8 cellular contexts compared by ENCODE assay signal in genomic region chr1:160031368-160032164, GRCh38. TPM values are rescaled to one million over a fixed set of nuclear protein-coding genes. Genes with fewer than 3 reads are reported as not detected.
DNase-seq lines count a peak whose midpoint lies in the region; ATAC-seq and TF ChIP-seq lines count a peak whose summit lies in the region.

PIGM (minus strand) TSS chr1:160031990; CDS start chr1:160031739, 251 bp downstream.

- no peak for TF ChIP-seq CTCF in GM10266 (IDR thresholded peaks at IDR 0.05; ENCODE audit: control insufficient read depth, insufficient read depth, low read depth, missing control alignments)
- no peak for TF ChIP-seq CTCF in glutamatergic neuron (IDR thresholded peaks at IDR 0.05; ENCODE audit: partially characterized antibody, unreplicated experiment)
- no peak for TF ChIP-seq CTCF in osteoblast (IDR thresholded peaks at IDR 0.05; ENCODE audit: extremely low read depth, low read depth, low read length)

- H3K27ac Mint-ChIP-seq in activated naive CD8-positive, alpha-beta T cell: peak within 1 kb of the TSS; percentile 89
- peak within 1 kb of the TSS; percentile 91 for H3K27ac Mint-ChIP-seq in glutamatergic neuron (ENCODE audit: unreplicated experiment)

- H3K27ac ChIP-seq in osteoblast (ENCODE audit: low read depth, low read length): peak within 1 kb of the TSS; percentile 17
- peak within 1 kb of the TSS; percentile 83 for H3K27ac ChIP-seq in thymus (ENCODE audit: low read depth)

- H3K4me3 ChIP-seq in osteoblast (ENCODE audit: insufficient read depth, low read length) (peak within 1 kb of the TSS; percentile 91), thymus (ENCODE audit: low read length) (peak within 1 kb of the TSS; percentile 82)

- H3K4me2 ChIP-seq in osteoblast (ENCODE audit: insufficient read depth, low read length): peak within 1 kb of the TSS; percentile 83

- H3K4me1 ChIP-seq in osteoblast (ENCODE audit: insufficient read depth, low read length): peaks cover 14% of the 10 kb centered on the region
- H3K4me1 ChIP-seq in thymus (ENCODE audit: control insufficient read depth, insufficient read depth, low read length): peaks cover 11% of the 10 kb centered on the region

- DNase-seq in GM10266 (ENCODE audit: extremely low spot score) (peak; percentile 83), NCI-H1092 treated with DMSO at 0.1 percent for 48 hours (lab: John Stamatoyannopoulos, UW) (peak; percentile 97), glutamatergic neuron (peak; percentile 96), osteoblast (ENCODE audit: insufficient read length, low spot score, missing footprints) (peak; percentile 87)

- peaks cover 35% of the 10 kb centered on the region for H3K4me1 Mint-ChIP-seq in activated naive CD8-positive, alpha-beta T cell (ENCODE audit: low read depth)
- H3K4me1 Mint-ChIP-seq in glutamatergic neuron (ENCODE audit: low read depth, unreplicated experiment): peaks cover 8% of the 10 kb centered on the region

- peaks cover 6% of the 10 kb centered on the region for H3K36me3 Mint-ChIP-seq in activated naive CD8-positive, alpha-beta T cell
- H3K36me3 Mint-ChIP-seq in glutamatergic neuron (ENCODE audit: unreplicated experiment): no peaks in the 10 kb centered on the region

- H3K36me3 ChIP-seq in osteoblast (ENCODE audit: insufficient read depth, low read length) (no peaks in the 10 kb centered on the region), thymus (ENCODE audit: control insufficient read depth, insufficient read depth) (no peaks in the 10 kb centered on the region)

- no peaks in the 10 kb centered on the region for H3K9me3 Mint-ChIP-seq in activated naive CD8-positive, alpha-beta T cell (ENCODE audit: low read depth)
- peaks cover 3% of the 10 kb centered on the region for H3K9me3 Mint-ChIP-seq in glutamatergic neuron (ENCODE audit: unreplicated experiment)

- no peaks in the 10 kb centered on the region for H3K9me3 ChIP-seq in osteoblast (ENCODE audit: low read depth, low read length)
- H3K9me3 ChIP-seq in thymus (ENCODE audit: control insufficient read depth): no peaks in the 10 kb centered on the region

- peak within 1 kb of the TSS; percentile 97 for H2AFZ ChIP-seq in osteoblast (ENCODE audit: low read length)

- under 1% methylated on average over 60 of the region's 60 CpGs for WGBS in thymus

- H3K27me3 ChIP-seq in osteoblast (ENCODE audit: insufficient read depth, low read length) (no peaks in the 10 kb centered on the region), thymus (ENCODE audit: control insufficient read depth, insufficient read depth) (no peaks in the 10 kb centered on the region)

- H3K79me2 ChIP-seq in osteoblast (ENCODE audit: insufficient read depth, low read length): peaks cover 18% of the 10 kb centered on the region

- H4K20me1 ChIP-seq in osteoblast (ENCODE audit: insufficient read depth, low read length): no peaks in the 10 kb centered on the region

- ATAC-seq in HG02623 (IDR thresholded peaks at IDR 0.05; ENCODE audit: unreplicated experiment) (peak; percentile 92), SK-N-SH treated with all-trans-retinoic acid at 6 μM for 48 hours (peak; percentile 97)

- H3K4me3 Mint-ChIP-seq in activated naive CD8-positive, alpha-beta T cell: peak within 1 kb of the TSS; percentile 97
- H3K4me3 Mint-ChIP-seq in glutamatergic neuron (ENCODE audit: unreplicated experiment): peak within 1 kb of the TSS; percentile 99

- no peaks in the 10 kb centered on the region for H3K27me3 Mint-ChIP-seq in activated naive CD8-positive, alpha-beta T cell
- no peaks in the 10 kb centered on the region for H3K27me3 Mint-ChIP-seq in glutamatergic neuron (ENCODE audit: unreplicated experiment)

TF ChIP-seq in SK-N-SH treated with all-trans-retinoic acid at 6 μM for 48 hours, 23 proteins besides CTCF, POLR2A, EP300 and RAD21:
- TF ChIP-seq, protein P1, sequence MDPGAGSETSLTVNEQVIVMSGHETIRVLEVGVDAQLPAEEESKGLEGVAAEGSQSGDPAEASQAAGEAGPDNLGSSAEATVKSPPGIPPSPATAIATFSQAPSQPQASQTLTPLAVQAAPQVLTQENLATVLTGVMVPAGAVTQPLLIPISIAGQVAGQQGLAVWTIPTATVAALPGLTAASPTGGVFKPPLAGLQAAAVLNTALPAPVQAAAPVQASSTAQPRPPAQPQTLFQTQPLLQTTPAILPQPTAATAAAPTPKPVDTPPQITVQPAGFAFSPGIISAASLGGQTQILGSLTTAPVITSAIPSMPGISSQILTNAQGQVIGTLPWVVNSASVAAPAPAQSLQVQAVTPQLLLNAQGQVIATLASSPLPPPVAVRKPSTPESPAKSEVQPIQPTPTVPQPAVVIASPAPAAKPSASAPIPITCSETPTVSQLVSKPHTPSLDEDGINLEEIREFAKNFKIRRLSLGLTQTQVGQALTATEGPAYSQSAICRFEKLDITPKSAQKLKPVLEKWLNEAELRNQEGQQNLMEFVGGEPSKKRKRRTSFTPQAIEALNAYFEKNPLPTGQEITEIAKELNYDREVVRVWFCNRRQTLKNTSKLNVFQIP (CRISPR knock-in tag; IDR thresholded peaks at IDR 0.05; ENCODE audit: borderline replicate concordance, low read depth): 0 out of 2 replicates have a peak, but pooled peaks have one; percentile 61
- TF ChIP-seq ISL1 (CRISPR knock-in tag; IDR thresholded peaks at IDR 0.05): no peak

RNA-seq across cellular contexts. Expression of gene PIGM, which starts in this region (rescaled TPM):
- total RNA-seq in glutamatergic neuron (ENCODE audit: unreplicated experiment) (5.9 TPM), osteoblast (7.2 and 7.4 TPM in 2 replicates)
- 5.7 TPM for polyA plus RNA-seq in thymus

Comparison
In these comparisons a context has a peak if more than half of its experiments do, and no peak if none do; other contexts are left out.
1. Peak in every context shown above with its lines: DNase-seq, ATAC-seq, H3K4me3 ChIP-seq and H3K27ac ChIP-seq.